ENCODE assay signal across 8 cellular contexts in genomic region chr10:17003151-17003550, GRCh38.
DNase-seq lines count a peak whose midpoint lies in the region; ATAC-seq and TF ChIP-seq lines count a peak whose summit lies in the region.

No MANE protein-coding gene starts in this region.

- no peaks in the 10 kb centered on the region for H3K36me3 ChIP-seq in KMS-11 (ENCODE audit: insufficient read depth)

- no peak for TF ChIP-seq CTCF in KMS-11 (conservative IDR thresholded peaks at IDR 0.05; ENCODE audit: low read depth, low read length)
- no peak for TF ChIP-seq CTCF in fibroblast of pulmonary artery (IDR thresholded peaks at IDR 0.05; ENCODE audit: low read length, missing control alignments)

- no peak overlapping the region for H2AFZ ChIP-seq in KMS-11 (ENCODE audit: low read depth)

- H3K79me2 ChIP-seq in KMS-11 (ENCODE audit: insufficient read depth, low read depth): no peaks in the 10 kb centered on the region

- H3K4me3 ChIP-seq in KMS-11 (IDR thresholded peaks at IDR 0.05; ENCODE audit: insufficient read depth, low read depth, low read length) (no peak overlapping the region), fibroblast of pulmonary artery (replicated peaks; ENCODE audit: low read depth, low read length) (no peak overlapping the region)

- peaks cover 39% of the 10 kb centered on the region for H3K4me1 ChIP-seq in KMS-11 (ENCODE audit: low read depth, poor library complexity, severe bottlenecking)

- DNase-seq in activated T-cell treated with anti-CD3 and anti-CD28 coated beads for 1 hour (ENCODE audit: low read depth): peak; percentile 35
- DNase-seq in fibroblast of pulmonary artery (ENCODE audit: low read depth): peak; percentile 85
- peak; percentile 63 for DNase-seq in stimulated activated CD8-positive, alpha-beta memory T cell treated with anti-CD3 and anti-CD28 coated beads, Interleukin-12 subunit alpha, Interleukin-12 subunit beta, amount 100 ng/mL, for 1 hour (ENCODE audit: low read depth)
- no peak for DNase-seq in retina
- DNase-seq in NCI-H1105 treated with DMSO at 0.1 percent for 48 hours (lab: John Stamatoyannopoulos, UW): no peak
- no peak for DNase-seq in globus pallidus (ENCODE audit: low spot score)

- H3K4me2 ChIP-seq in KMS-11: peak overlapping the region; percentile 76

- ATAC-seq in HG03469 (IDR thresholded peaks at IDR 0.05; ENCODE audit: unreplicated experiment): no peak

- H3K9ac ChIP-seq in KMS-11: peak overlapping the region; percentile 54; the same call in 1 of the 2 replicates

- H4K20me1 ChIP-seq in KMS-11 (ENCODE audit: insufficient read depth): no peaks in the 10 kb centered on the region

- no peaks in the 10 kb centered on the region for H3K27me3 ChIP-seq in KMS-11 (ENCODE audit: insufficient read depth, low read depth)

- H3K27ac ChIP-seq in KMS-11: peak overlapping the region; percentile 89; the same call in 1 of the 2 replicates

Comparison
In these comparisons a context has a peak if more than half of its experiments do, and no peak if none do; other contexts are left out.
1. DNase-seq: peak in activated T-cell treated with anti-CD3 and anti-CD28 coated beads for 1 hour (single experiment), fibroblast of pulmonary artery (single experiment) and stimulated activated CD8-positive, alpha-beta memory T cell treated with anti-CD3 and anti-CD28 coated beads, Interleukin-12 subunit alpha, Interleukin-12 subunit beta, amount 100 ng/mL, for 1 hour (single experiment); none in retina (single experiment), NCI-H1105 treated with DMSO at 0.1 percent for 48 hours (single experiment) and globus pallidus (single experiment).